Comparison of ENCODE assay signal across 8 cellular contexts in genomic region chr11:2265396-2265795, GRCh38. TPM values are rescaled to one million over a fixed set of nuclear protein-coding genes. Genes with fewer than 3 reads are reported as not detected.
DNase-seq lines count a peak whose midpoint lies in the region; ATAC-seq lines count a peak whose summit lies in the region.

No MANE protein-coding gene starts in this region.

- H3K27ac ChIP-seq in BLaER1, result no peak overlapping the region

- intact Hi-C loops in left colon (cut with DNase I, micrococcal nuclease), result no loop called here

- H3K36me3 ChIP-seq in BLaER1, result no peaks in the 10 kb centered on the region

- DNase-seq in RPMI8226, result peak; percentile 73
- DNase-seq in left colon, result peak; percentile 23 to 27
- DNase-seq in kidney glomerular epithelial cell (lab: John Stamatoyannopoulos, UW), result no peak
- DNase-seq in NCI-H146 (lab: John Stamatoyannopoulos, UW), result no peak

- H3K9ac ChIP-seq in BLaER1, result no peak overlapping the region

- H3K27me3 ChIP-seq in BLaER1, result peaks cover 84% of the 10 kb centered on the region

- ATAC-seq in GM19468 (IDR thresholded peaks at IDR 0.05; ENCODE audit: extremely low read depth, unreplicated experiment), result peak; percentile 38
- no peak for ATAC-seq in left colon
- ATAC-seq in GM19035 (IDR thresholded peaks at IDR 0.05; ENCODE audit: unreplicated experiment), result no peak
- ATAC-seq in HG03025 (IDR thresholded peaks at IDR 0.05; ENCODE audit: low FRiP score, unreplicated experiment), result no peak

- peak overlapping the region; percentile 86 for H3K4me2 ChIP-seq in BLaER1

- H3K4me3 ChIP-seq in BLaER1, result peak overlapping the region; percentile 12; the same call in 1 of the 2 replicates

- H3K4me1 ChIP-seq in BLaER1, result peaks cover 68% of the 10 kb centered on the region

- H4K20me1 ChIP-seq in BLaER1, result peaks cover 90% of the 10 kb centered on the region

- H3K9me3 ChIP-seq in BLaER1, result peaks cover 9% of the 10 kb centered on the region

RNA-seq across cellular contexts. Expression of gene ASCL2, which starts 5.0 kb away (rescaled TPM):
- 10 to 100 TPM in 1 of 2 donors, 1 to 10 TPM in 1; 6.3 to 10.4 TPM for total RNA-seq in left colon

RNA-seq across cellular contexts. Expression of gene C11orf21, which starts 36.3 kb away (rescaled TPM):
- total RNA-seq in left colon, result under 1 TPM; 0.15 to 0.78 TPM

RNA-seq across cellular contexts. Expression of gene TSPAN32, which starts 36.4 kb away (rescaled TPM):
- total RNA-seq in left colon, result 1 to 10 TPM in 1 of 2 donors, not detected in 1; 1.3 TPM

Comparison
In these comparisons a context has a peak if more than half of its experiments do, and no peak if none do; other contexts are left out.
1. DNase-seq: peak in RPMI8226 (single experiment) and left colon (2 of 2); none in kidney glomerular epithelial cell (single experiment) and NCI-H146 (single experiment).